In genomic region chr2:231780909-231781797, GRCh38 we compare ENCODE assay signal across 8 cellular contexts. TPM values are rescaled to one million over a fixed set of nuclear protein-coding genes. Genes with fewer than 3 reads are reported as not detected.
DNase-seq lines count a peak whose midpoint lies in the region; ATAC-seq and TF ChIP-seq lines count a peak whose summit lies in the region.

PDE6D (minus strand) TSS chr2:231781282; CDS start chr2:231781114, 168 bp downstream.

- TF ChIP-seq POLR2A in erythroblast (IDR thresholded peaks at IDR 0.05; ENCODE audit: low read length), result peak; percentile 82

- H3K9me3 ChIP-seq in Panc1 (ENCODE audit: control insufficient read depth, insufficient read depth, low read depth, low read length) (no peaks in the 10 kb centered on the region), mucosa of rectum (ENCODE audit: control insufficient read depth in 2 of 2, low read length in 2 of 2) (no peaks in the 10 kb centered on the region)

- H3K27me3 Mint-ChIP-seq in activated T-cell treated with anti-CD3 and anti-CD28 coated beads, Interleukin-2, amount 50 U/mL, for 4 hours (ENCODE audit: low read depth), result no peaks in the 10 kb centered on the region

- BruUV-seq in Panc1 (replicated peaks; lab: Mats Ljungman, UMichigan), result no TSS peak

- intact Hi-C loops in Panc1 (cut with micrococcal nuclease; ENCODE audit: unreplicated experiment), result loop anchor here (10.0 kb wide), 1 partner anchor 166 kb away; no protein-coding TSS in a partner anchor

- H3K4me3 ChIP-seq in Panc1 (ENCODE audit: low read depth in 2 of 2, low read length in 2 of 2), result peak within 1 kb of the TSS; percentile 84 to 93
- H3K4me3 ChIP-seq in mucosa of rectum (ENCODE audit: low read length in 2 of 2), result peak within 1 kb of the TSS; percentile 97 to 98

- no peak for TF ChIP-seq CTCF in Panc1 (IDR thresholded peaks at IDR 0.05)

- peaks cover 3% of the 10 kb centered on the region for H3K36me3 Mint-ChIP-seq in activated T-cell treated with anti-CD3 and anti-CD28 coated beads, Interleukin-2, amount 50 U/mL, for 4 hours (ENCODE audit: insufficient read depth)

- in situ Hi-C loops in Panc1 (cut with HindIII; ENCODE audit: low pct_unique_long_range_greater_than_20kb, low sequenced_read_pairs), result no loop called here

- H3K4me1 ChIP-seq in Panc1 (ENCODE audit: control insufficient read depth, insufficient read depth, low read length) (peaks cover 31% of the 10 kb centered on the region), mucosa of rectum (ENCODE audit: control insufficient read depth in 2 of 2, insufficient read depth in 2 of 2, low read length in 2 of 2) (peaks cover 21 to 29% of the 10 kb centered on the region in 2 donors)

- H3K27me3 ChIP-seq in Panc1 (ENCODE audit: control insufficient read depth, insufficient read depth, low read length) (no peaks in the 10 kb centered on the region), mucosa of rectum (ENCODE audit: control insufficient read depth in 2 of 2, insufficient read depth in 2 of 2, low read length in 2 of 2) (no peaks in the 10 kb centered on the region)

- peak; percentile 97 for DNase-seq in DMS53 (lab: John Stamatoyannopoulos, UW)
- peak; percentile 100 for DNase-seq in KG1 (lab: John Stamatoyannopoulos, UW)
- peak; percentile 97 for DNase-seq in Panc1 (ENCODE audit: low read depth, low spot score)
- peak; percentile 94 for DNase-seq in activated T-cell treated with anti-CD3 and anti-CD28 coated beads, Interleukin-2, amount 50 U/mL, for 4 hours
- DNase-seq in erythroblast (lab: John Stamatoyannopoulos, UW), result peak; percentile 97 to 98
- peak; percentile 99 for DNase-seq in stimulated activated CD8-positive, alpha-beta memory T cell treated with anti-CD3 and anti-CD28 coated beads, Interleukin-4, amount 100 ng/mL, for 48 hours

- peak within 1 kb of the TSS; percentile 90 for H3K27ac ChIP-seq in Panc1 (ENCODE audit: low read length)
- H3K27ac ChIP-seq in mucosa of rectum (ENCODE audit: low read depth in 2 of 2, low read length in 2 of 2), result peak within 1 kb of the TSS; percentile 91 to 92

- H3K4me1 Mint-ChIP-seq in activated T-cell treated with anti-CD3 and anti-CD28 coated beads, Interleukin-2, amount 50 U/mL, for 4 hours (ENCODE audit: low read depth), result peaks cover 55% of the 10 kb centered on the region

- no peaks in the 10 kb centered on the region for H3K9me3 Mint-ChIP-seq in activated T-cell treated with anti-CD3 and anti-CD28 coated beads, Interleukin-2, amount 50 U/mL, for 4 hours

- peak within 1 kb of the TSS; percentile 88 for H3K4me3 Mint-ChIP-seq in activated T-cell treated with anti-CD3 and anti-CD28 coated beads, Interleukin-2, amount 50 U/mL, for 4 hours

- peaks cover 4% of the 10 kb centered on the region; the same call in 1 of the 2 replicates for H3K36me3 ChIP-seq in Panc1 (ENCODE audit: control insufficient read depth, insufficient read depth, low read length)
- H3K36me3 ChIP-seq in mucosa of rectum (ENCODE audit: control insufficient read depth in 2 of 2, insufficient read depth in 2 of 2, low read length in 2 of 2), result no peaks in the 10 kb centered on the region

- CTCF ChIA-PET in Panc1 (lab: Charles Lee), result interaction anchor here (0.6 to 1.0 kb wide), 2 partner anchors 12 to 852 kb away, joined by 3 read pairs; no protein-coding TSS in a partner anchor

- POLR2A ChIA-PET in Panc1 (lab: Charles Lee), result no interaction called here

- peak within 1 kb of the TSS; percentile 81 to 92 for H3K9ac ChIP-seq in mucosa of rectum (ENCODE audit: low read depth in 1 of 2, low read length in 2 of 2)

- ATAC-seq in GM21723 (IDR thresholded peaks at IDR 0.05; ENCODE audit: unreplicated experiment) (peak; percentile 87), Panc1 (peak; percentile 98)
- peak; percentile 94 to 96 for ATAC-seq in activated T-cell treated with anti-CD3 and anti-CD28 coated beads, Interleukin-2, amount 50 U/mL, for 4 hours

RNA-seq across cellular contexts. Expression of gene PDE6D, which starts in this region (rescaled TPM):
- 31.4 TPM for total RNA-seq in Panc1 (2021; ENCODE audit: unreplicated experiment)
- 28.3 TPM for polyA plus RNA-seq in Panc1 (2012; ENCODE audit: insufficient read length)
- 10 to 100 TPM; 22.0 to 25.9 (median 23.8) TPM for total RNA-seq in activated T-cell treated with anti-CD3 and anti-CD28 coated beads, Interleukin-2, amount 50 U/mL, for 4 hours

Comparison
In these comparisons a context has a peak if more than half of its experiments do, and no peak if none do; other contexts are left out.
1. Peak in every context shown above with its lines: DNase-seq, ATAC-seq, H3K4me3 ChIP-seq and H3K27ac ChIP-seq.